ENCODE assay signal across 19 cellular contexts in the genomic region with DNA sequence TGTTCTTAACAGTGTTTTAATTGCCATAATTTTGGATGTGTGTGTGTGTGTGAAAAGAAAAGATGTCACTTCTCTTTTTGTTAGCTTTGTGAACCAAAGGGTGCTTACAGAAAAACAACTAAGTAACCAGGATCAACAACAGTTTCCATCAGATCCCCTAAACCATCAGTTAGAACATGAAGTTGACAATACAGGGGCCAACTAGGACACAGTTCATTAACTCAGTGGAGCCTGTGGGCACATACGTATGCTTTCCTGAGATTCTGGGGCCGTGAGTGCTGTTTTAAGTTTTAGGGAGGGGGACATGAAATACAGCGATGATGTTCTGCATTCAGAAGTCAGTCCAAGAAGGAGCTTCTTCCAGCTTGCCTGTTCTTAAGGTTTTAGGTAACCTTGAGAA.
"Had no signal": no experiment of that assay in that cellular context is flagged by ENCODE, and none has a peak within 500 bp of the region (broad histone marks: within the 10 kb centered on the region; RNA-seq: fewer than 3 reads in every experiment).

No MANE protein-coding gene starts in this region.

- H3K9me3 ChIP-seq: esophagus muscularis mucosa, right atrium auricular region, tibial artery had no signal

- H3K27ac ChIP-seq: right atrium auricular region, tibial artery had no signal

- H3K9me3 Mint-ChIP-seq: activated naive CD4-positive, alpha-beta T cell treated with anti-CD3 and anti-CD28 coated beads, Interleukin-2, amount 50 U/mL, for 24 hours; dendritic cell treated with granulocyte-macrophage colony-stimulating factor and Interleukin-4, amounts not matched to agents 40 ng/mL and 50 ng/mL, for 4 days; stimulated activated naive CD8-positive, alpha-beta T cell treated with anti-CD3 and anti-CD28 coated beads, Interleukin-15, Interleukin-2, amounts not matched to agents 100 ng/mL and 50 ng/mL, for 24 hours had no signal

- FAIRE-seq: frontal cortex, urothelium cell line had no signal

- DNase-seq: activated gamma-delta T cell treated with Interleukin-2 at 50 U/mL for 16 hours; activated T-cell treated with anti-CD3 and anti-CD28 coated beads, Interleukin-2, amount 50 U/mL, for 1 hour; aorta; caudate nucleus; effector memory CD4-positive, alpha-beta T cell; glutamatergic neuron; hippocampal formation; substantia nigra; T-helper 9 cell; tibial artery had no signal

- H3K27ac Mint-ChIP-seq: activated naive CD4-positive, alpha-beta T cell treated with anti-CD3 and anti-CD28 coated beads, Interleukin-2, amount 50 U/mL, for 24 hours; dendritic cell treated with granulocyte-macrophage colony-stimulating factor and Interleukin-4, amounts not matched to agents 40 ng/mL and 50 ng/mL, for 4 days; progenitor cell of endocrine pancreas; stimulated activated naive CD8-positive, alpha-beta T cell treated with anti-CD3 and anti-CD28 coated beads, Interleukin-15, Interleukin-2, amounts not matched to agents 100 ng/mL and 50 ng/mL, for 24 hours had no signal

- H3K4me3 ChIP-seq: esophagus muscularis mucosa, right atrium auricular region, tibial artery had no signal

- H3K27me3 Mint-ChIP-seq: activated naive CD4-positive, alpha-beta T cell treated with anti-CD3 and anti-CD28 coated beads, Interleukin-2, amount 50 U/mL, for 24 hours; dendritic cell treated with granulocyte-macrophage colony-stimulating factor and Interleukin-4, amounts not matched to agents 40 ng/mL and 50 ng/mL, for 4 days had no signal

- H3K27me3 ChIP-seq: esophagus muscularis mucosa, right atrium auricular region, tibial artery had no signal

- H3K4me1 Mint-ChIP-seq: activated naive CD4-positive, alpha-beta T cell treated with anti-CD3 and anti-CD28 coated beads, Interleukin-2, amount 50 U/mL, for 24 hours had no signal

- H3K4me3 Mint-ChIP-seq: activated naive CD4-positive, alpha-beta T cell treated with anti-CD3 and anti-CD28 coated beads, Interleukin-2, amount 50 U/mL, for 24 hours; brain; dendritic cell treated with granulocyte-macrophage colony-stimulating factor and Interleukin-4, amounts not matched to agents 40 ng/mL and 50 ng/mL, for 4 days; stimulated activated naive CD8-positive, alpha-beta T cell treated with anti-CD3 and anti-CD28 coated beads, Interleukin-15, Interleukin-2, amounts not matched to agents 100 ng/mL and 50 ng/mL, for 24 hours had no signal
